In genomic region chr16:1343428-1344242, GRCh38 we compare ENCODE assay signal across 8 cellular contexts. TPM values are rescaled to one million over a fixed set of nuclear protein-coding genes. Genes with fewer than 3 reads are reported as not detected.
DNase-seq lines count a peak whose midpoint lies in the region; ATAC-seq and TF ChIP-seq lines count a peak whose summit lies in the region.

No MANE protein-coding gene starts in this region.

- no peaks in the 10 kb centered on the region for H3K9me3 ChIP-seq in breast epithelium

- DNase-seq in CD1c-positive myeloid dendritic cell (ENCODE audit: extremely low spot score) (peak; percentile 10), breast epithelium (ENCODE audit: low spot score in 2 of 2) (no peak), myocyte (ENCODE audit: low read depth) (peak; percentile 33), GDM1 (lab: John Stamatoyannopoulos, UW) (no peak), NCI-H774 (lab: John Stamatoyannopoulos, UW) (no peak)

- TF ChIP-seq CTCF in breast epithelium (IDR thresholded peaks at IDR 0.05), result no peak

- H3K27me3 ChIP-seq in breast epithelium, result no peaks in the 10 kb centered on the region

- TF ChIP-seq POLR2A in breast epithelium (IDR thresholded peaks at IDR 0.05), result no peak

- H3K27ac ChIP-seq in breast epithelium, result no peak overlapping the region

- intact Hi-C loops in breast epithelium (cut with DNase I; ENCODE audit: low total_unique reads), result no loop called here

- H3K4me3 ChIP-seq in breast epithelium, result peak overlapping the region in 2 of 3 donors; percentile 39 to 44

- peak; percentile 7 for ATAC-seq in HG03378 (IDR thresholded peaks at IDR 0.05; ENCODE audit: unreplicated experiment)
- ATAC-seq in HG02588 (IDR thresholded peaks at IDR 0.05; ENCODE audit: unreplicated experiment), result no peak
- no peak for ATAC-seq in GM18868 (IDR thresholded peaks at IDR 0.05; ENCODE audit: unreplicated experiment)

- no peaks in the 10 kb centered on the region for H3K36me3 ChIP-seq in breast epithelium

- peaks cover 0 to 4% of the 10 kb centered on the region in 2 donors for H3K4me1 ChIP-seq in breast epithelium

RNA-seq across cellular contexts. Expression of gene TSR3, which starts 8.0 kb away (rescaled TPM):
- total RNA-seq in breast epithelium, result 10 to 100 TPM; 54.4 to 72.3 (median 59.6) TPM
- total RNA-seq in myocyte, result 112 and 115 TPM in 2 replicates
- 87.8 TPM for polyA plus RNA-seq in myocyte (2012)

RNA-seq across cellular contexts. Expression of gene GNPTG, which starts 8.1 kb away (rescaled TPM):
- total RNA-seq in breast epithelium, result 10 to 100 TPM; 50.5 to 89.3 (median 58.4) TPM
- total RNA-seq in myocyte, result 57.0 and 63.7 TPM in 2 replicates
- polyA plus RNA-seq in myocyte (2012), result 77.6 TPM

RNA-seq across cellular contexts. Expression of gene BAIAP3, which starts 10.2 kb away (rescaled TPM):
- total RNA-seq in breast epithelium, result 1 to 10 TPM; 2.7 to 8.2 (median 7.3) TPM
- total RNA-seq in myocyte, result 3.6 and 7.1 TPM in 2 replicates
- polyA plus RNA-seq in myocyte (2012), result 2.0 TPM

RNA-seq across cellular contexts. Expression of gene UBE2I, which starts 34.2 kb away (rescaled TPM):
- total RNA-seq in breast epithelium, result 10 to 100 TPM; 52.5 to 67.8 (median 62.2) TPM
- 48.5 and 57.2 TPM in 2 replicates for total RNA-seq in myocyte
- 87.3 TPM for polyA plus RNA-seq in myocyte (2012)

Comparison
In these comparisons a context has a peak if more than half of its experiments do, and no peak if none do; other contexts are left out.
1. DNase-seq: peak in CD1c-positive myeloid dendritic cell (single experiment) and myocyte (single experiment); none in breast epithelium (0 of 2), GDM1 (single experiment) and NCI-H774 (single experiment).